ENCODE assay signal across 12 cellular contexts in the genomic region with DNA sequence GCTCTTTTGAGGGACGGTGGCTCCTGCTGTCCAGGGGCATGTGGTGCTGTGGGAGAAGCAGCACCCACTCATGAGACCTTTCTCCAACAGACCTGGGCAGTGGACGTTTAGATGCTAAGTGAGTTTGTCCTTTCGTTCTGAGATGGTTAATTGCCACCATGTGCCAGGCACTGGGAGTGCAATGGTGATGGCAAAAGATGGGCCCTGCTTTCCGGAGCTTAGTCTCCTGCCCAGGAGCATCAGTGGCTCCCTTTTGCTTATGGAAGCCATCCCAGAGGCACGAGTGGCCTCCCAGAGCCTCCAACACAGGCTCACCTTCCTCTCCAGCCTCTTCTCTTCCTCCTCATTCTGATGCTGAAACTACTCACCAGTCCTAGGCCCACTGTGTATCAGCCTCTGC. TPM values are rescaled to one million over a fixed set of nuclear protein-coding genes. Genes with fewer than 3 reads are reported as not detected.
DNase-seq lines count a peak whose midpoint lies in the region; ATAC-seq, FAIRE-seq and TF ChIP-seq lines count a peak whose summit lies in the region.
"Had no signal": no experiment of that assay in that cellular context is flagged by ENCODE, and none has a peak within 500 bp of the region (broad histone marks: within the 10 kb centered on the region; RNA-seq: fewer than 3 reads in every experiment).

No MANE protein-coding gene starts in this region.

- DNase-seq in left cardiac atrium (peak; percentile 12), cardiac septum (ENCODE audit: low spot score) (no peak), urothelium cell line (ENCODE audit: low spot score) (no peak), GM13976 (ENCODE audit: low spot score) (no peak), glomerular visceral epithelial cell (ENCODE audit: extremely low spot score) (no peak)
- DNase-seq in activated CD8-positive, alpha-beta T cell treated with anti-CD3 and anti-CD28 coated beads, Interleukin-2, amount 10 ng/mL, durations not matched to agents 7 days and 5 days: no peak
- DNase-seq: BE2C, NCI-H345 had no signal

- peaks cover 20% of the 10 kb centered on the region for H3K36me3 Mint-ChIP-seq in activated CD8-positive, alpha-beta T cell treated with anti-CD3 and anti-CD28 coated beads, Interleukin-2, amount 10 ng/mL, durations not matched to agents 7 days and 5 days (ENCODE audit: low read depth)

- no peak for ATAC-seq in left cardiac atrium
- no peak for ATAC-seq in activated CD8-positive, alpha-beta T cell treated with anti-CD3 and anti-CD28 coated beads, Interleukin-2, amount 10 ng/mL, durations not matched to agents 7 days and 5 days
- no peak for ATAC-seq in HG02798 (IDR thresholded peaks at IDR 0.05; ENCODE audit: poor library complexity, unreplicated experiment)

- TF ChIP-seq CTCF in GM13976 (IDR thresholded peaks at IDR 0.05; ENCODE audit: borderline replicate concordance, control extremely low read depth, extremely low read depth, insufficient read depth, missing control alignments): no peak

- H3K9me3 ChIP-seq in muscle layer of duodenum (ENCODE audit: control insufficient read depth in 1 of 2, low read length in 2 of 2): no peaks in the 10 kb centered on the region
- H3K9me3 ChIP-seq: ascending aorta, BE2C, HAP-1 had no signal

- in situ Hi-C loops in GM13976 (cut with MboI; ENCODE audit: low sequenced_read_pairs, unreplicated experiment): no loop called here

- peak overlapping the region; percentile 67 for H3K4me3 Mint-ChIP-seq in activated CD8-positive, alpha-beta T cell treated with anti-CD3 and anti-CD28 coated beads, Interleukin-2, amount 10 ng/mL, durations not matched to agents 7 days and 5 days

- peaks cover 30% of the 10 kb centered on the region for H3K4me1 Mint-ChIP-seq in activated CD8-positive, alpha-beta T cell treated with anti-CD3 and anti-CD28 coated beads, Interleukin-2, amount 10 ng/mL, durations not matched to agents 7 days and 5 days (ENCODE audit: low read depth)

- peak overlapping the region; percentile 67 for H3K27ac ChIP-seq in muscle layer of duodenum (ENCODE audit: low read length)

- H3K4me3 ChIP-seq in muscle layer of duodenum (ENCODE audit: low read depth in 1 of 2, low read length in 2 of 2): no peak overlapping the region
- H3K4me3 ChIP-seq: ascending aorta, HAP-1 had no signal

- H3K27me3 Mint-ChIP-seq in activated CD8-positive, alpha-beta T cell treated with anti-CD3 and anti-CD28 coated beads, Interleukin-2, amount 10 ng/mL, durations not matched to agents 7 days and 5 days (ENCODE audit: low read depth): no peaks in the 10 kb centered on the region

- CTCF ChIA-PET in activated CD8-positive, alpha-beta T cell treated with anti-CD3 and anti-CD28 coated beads, Interleukin-2, amount 10 ng/mL, durations not matched to agents 7 days and 5 days (lab: Charles Lee): interaction anchor here (1.1 to 1.9 kb wide), 6 partner anchors 11 to 266 kb away, joined by 3 to 16 read pairs (median 4); partner anchors contain the start of genes SMIM5 and TSEN54

- H3K36me3 ChIP-seq in muscle layer of duodenum (ENCODE audit: control insufficient read depth in 1 of 2, insufficient read depth in 2 of 2, low read length in 2 of 2): peaks cover 7 to 21% of the 10 kb centered on the region in 2 donors
- H3K36me3 ChIP-seq: BE2C, HAP-1 had no signal

- POLR2A ChIA-PET in activated CD8-positive, alpha-beta T cell treated with anti-CD3 and anti-CD28 coated beads, Interleukin-2, amount 10 ng/mL, durations not matched to agents 7 days and 5 days (lab: Charles Lee): interaction anchor here (0.7 to 1.9 kb wide), 6 partner anchors 12 to 474 kb away, joined by 3 to 13 read pairs (median 6); partner anchors contain the start of genes MRPL58 and TMEM94

- H3K4me1 ChIP-seq in muscle layer of duodenum (ENCODE audit: control insufficient read depth in 1 of 2, insufficient read depth in 2 of 2, low read length in 2 of 2): peaks cover 11 to 25% of the 10 kb centered on the region in 2 donors
- H3K4me1 ChIP-seq: BE2C, HAP-1 had no signal

- intact Hi-C loops in left cardiac atrium (cut with DNase I): loop anchor here in 1 of 2 donors (10.0 kb wide), 1 partner anchor 52 kb away; no protein-coding TSS in a partner anchor
- intact Hi-C loops in cardiac septum (cut with DNase I): loop anchor here (5.0 kb wide), 1 partner anchor 60 kb away; no protein-coding TSS in a partner anchor

- peak overlapping the region; percentile 98 for H3K27ac Mint-ChIP-seq in activated CD8-positive, alpha-beta T cell treated with anti-CD3 and anti-CD28 coated beads, Interleukin-2, amount 10 ng/mL, durations not matched to agents 7 days and 5 days

- FAIRE-seq in urothelium cell line (lab: Jason Lieb, UNC): peak; percentile 52

- H3K9me3 Mint-ChIP-seq in activated CD8-positive, alpha-beta T cell treated with anti-CD3 and anti-CD28 coated beads, Interleukin-2, amount 10 ng/mL, durations not matched to agents 7 days and 5 days (ENCODE audit: insufficient read depth): no peaks in the 10 kb centered on the region

- no peaks in the 10 kb centered on the region for H3K27me3 ChIP-seq in muscle layer of duodenum (ENCODE audit: low read depth, low read length)
- H3K27me3 ChIP-seq: ascending aorta, BE2C had no signal

RNA-seq across cellular contexts. Expression of gene CASKIN2, which starts 28.4 kb away (rescaled TPM):
- total RNA-seq in left cardiac atrium (10 to 100 TPM; 37.7 to 60.2 TPM), cardiac septum (48.2 TPM)
- under 1 TPM; 0.68 to 0.97 TPM for total RNA-seq in activated CD8-positive, alpha-beta T cell treated with anti-CD3 and anti-CD28 coated beads, Interleukin-2, amount 10 ng/mL, durations not matched to agents 7 days and 5 days

RNA-seq across cellular contexts. Expression of gene TSEN54, which starts 29.4 kb away (rescaled TPM):
- 1 to 10 TPM; 9.0 to 9.5 TPM for total RNA-seq in left cardiac atrium
- total RNA-seq in cardiac septum: 7.7 TPM
- 10 to 100 TPM; 76.6 to 77.8 TPM for total RNA-seq in activated CD8-positive, alpha-beta T cell treated with anti-CD3 and anti-CD28 coated beads, Interleukin-2, amount 10 ng/mL, durations not matched to agents 7 days and 5 days

RNA-seq across cellular contexts. Expression of gene TMEM94, which starts 30.5 kb away (rescaled TPM):
- total RNA-seq in left cardiac atrium: 10 to 100 TPM; 46.0 to 47.2 TPM
- 56.6 TPM for total RNA-seq in cardiac septum
- total RNA-seq in activated CD8-positive, alpha-beta T cell treated with anti-CD3 and anti-CD28 coated beads, Interleukin-2, amount 10 ng/mL, durations not matched to agents 7 days and 5 days: 10 to 100 TPM; 81.9 to 84.8 TPM

RNA-seq across cellular contexts. Expression of gene LLGL2, which starts 38.5 kb away (rescaled TPM):
- total RNA-seq in left cardiac atrium (1 to 10 TPM; 6.8 to 8.7 TPM), cardiac septum (4.7 TPM)
- 10 to 100 TPM; 19.3 to 19.8 TPM for total RNA-seq in activated CD8-positive, alpha-beta T cell treated with anti-CD3 and anti-CD28 coated beads, Interleukin-2, amount 10 ng/mL, durations not matched to agents 7 days and 5 days

Comparison
In these comparisons a context has a peak if more than half of its experiments do, and no peak if none do; other contexts are left out.
1. RNA of gene CASKIN2, which starts 28.4 kb away (total RNA-seq): 37.7 to 60.2 TPM in left cardiac atrium and 48.2 TPM in cardiac septum (single experiment); 0.68 to 0.97 TPM in activated CD8-positive, alpha-beta T cell treated with anti-CD3 and anti-CD28 coated beads, Interleukin-2, amount 10 ng/mL, durations not matched to agents 7 days and 5 days; every median in the first group is over 10 times any median in the second.